Comparison of ENCODE assay signal across 10 cellular contexts in the genomic region with DNA sequence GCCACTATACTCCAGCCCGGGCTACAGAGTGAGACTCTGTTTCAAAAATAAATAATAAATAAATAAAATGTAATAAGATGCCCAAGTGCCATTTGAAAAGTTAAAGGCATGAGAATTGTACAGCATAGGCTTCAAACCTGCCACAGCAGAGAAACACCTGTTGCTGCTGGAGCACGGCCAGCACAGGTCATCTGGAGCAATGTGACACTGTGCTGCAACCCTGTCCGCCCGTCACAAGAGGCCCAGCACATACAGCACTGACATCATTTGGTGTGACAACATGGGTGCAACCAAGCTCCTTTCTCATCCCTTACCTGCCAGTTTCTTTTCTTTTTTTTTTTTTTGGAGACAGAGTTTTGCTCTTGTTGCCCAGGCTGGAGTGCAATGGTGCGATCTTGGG. TPM values are rescaled to one million over a fixed set of nuclear protein-coding genes. Genes with fewer than 3 reads are reported as not detected.
A peak's percentile ranks its signal among the peaks of the same experiment; 100 is the strongest.
DNase-seq lines count a peak whose midpoint lies in the region; ATAC-seq, FAIRE-seq and TF ChIP-seq lines count a peak whose summit lies in the region.
"Had no signal": no experiment of that assay in that cellular context is flagged by ENCODE, and none has a peak within 500 bp of the region (broad histone marks: within the 10 kb centered on the region; RNA-seq: fewer than 3 reads in every experiment).

No MANE protein-coding gene starts in this region.

- H3K4me1 Mint-ChIP-seq in T-helper 1 cell treated with Interleukin-12 subunit alpha and Interleukin-12 subunit beta and Interleukin-4 antibody, amounts not matched to agents 30 μg/mL and 1 μg/mL, for 36 hours (ENCODE audit: low read depth): peaks cover 26% of the 10 kb centered on the region

- H3K9me3 Mint-ChIP-seq in T-helper 1 cell treated with Interleukin-12 subunit alpha and Interleukin-12 subunit beta and Interleukin-4 antibody, amounts not matched to agents 30 μg/mL and 1 μg/mL, for 36 hours: no peaks in the 10 kb centered on the region
- H3K9me3 Mint-ChIP-seq: IgD-negative memory B cell had no signal

- no peak for ATAC-seq in body of pancreas
- ATAC-seq in activated CD4-positive, CD25-positive, alpha-beta regulatory T cell treated with anti-CD3 and anti-CD28 coated beads, Interleukin-2, amount 50 U/mL, for 24 hours: no peak

- TF ChIP-seq CTCF in body of pancreas (IDR thresholded peaks at IDR 0.05) (no peak), retinal pigment epithelial cell (conservative IDR thresholded peaks at IDR 0.05; ENCODE audit: low read depth, low read length) (no peak)

- WGBS in body of pancreas, 2 donors: 32 to 36% methylated on average over 5 of the region's 5 CpGs

- DNase-seq in T-helper 1 cell (no peak), NCI-H2107 (lab: John Stamatoyannopoulos, UW) (peak; percentile 74), body of pancreas (peak; percentile 59 to 82 (median 70)), retinal pigment epithelial cell (ENCODE audit: low read depth) (no peak), HTR-8/SVneo (ENCODE audit: insufficient read length, low spot score) (no peak), medulla oblongata (ENCODE audit: extremely low spot score) (no peak)
- DNase-seq: activated CD4-positive, alpha-beta T cell treated with anti-CD3 and anti-CD28 coated beads, Interleukin-2, amount 50 U/mL, for 4 hours had no signal

- H3K27me3 Mint-ChIP-seq in T-helper 1 cell treated with Interleukin-12 subunit alpha and Interleukin-12 subunit beta and Interleukin-4 antibody, amounts not matched to agents 30 μg/mL and 1 μg/mL, for 36 hours (ENCODE audit: low read depth): no peaks in the 10 kb centered on the region
- H3K27me3 Mint-ChIP-seq: IgD-negative memory B cell had no signal

- H3K27ac ChIP-seq in body of pancreas: peak overlapping the region in 3 of 4 donors; percentile 65 to 98 (median 90)

- no peaks in the 10 kb centered on the region for H3K9me3 ChIP-seq in body of pancreas

- FAIRE-seq in HTR-8/SVneo (lab: Jason Lieb, UNC): no peak

- H3K4me1 ChIP-seq in body of pancreas: peaks cover 14% of the 10 kb centered on the region

- H3K36me3 ChIP-seq in body of pancreas (replicated peaks in 1 of 2; ENCODE audit: insufficient read depth in 1 of 2, low read depth in 2 of 2): peaks cover 3 to 19% of the 10 kb centered on the region in 2 donors

- H3K4me3 Mint-ChIP-seq in T-helper 1 cell treated with Interleukin-12 subunit alpha and Interleukin-12 subunit beta and Interleukin-4 antibody, amounts not matched to agents 30 μg/mL and 1 μg/mL, for 36 hours: peak overlapping the region; percentile 96

- H3K4me3 ChIP-seq in body of pancreas (no peak overlapping the region), retinal pigment epithelial cell (ENCODE audit: low read length) (peak overlapping the region; percentile 94)

- H3K27ac Mint-ChIP-seq in T-helper 1 cell treated with Interleukin-12 subunit alpha and Interleukin-12 subunit beta and Interleukin-4 antibody, amounts not matched to agents 30 μg/mL and 1 μg/mL, for 36 hours: peak overlapping the region; percentile 91

- no peak for TF ChIP-seq POLR2A in body of pancreas (IDR thresholded peaks at IDR 0.05)

- no peaks in the 10 kb centered on the region for H3K27me3 ChIP-seq in body of pancreas

- H3K36me3 Mint-ChIP-seq in T-helper 1 cell treated with Interleukin-12 subunit alpha and Interleukin-12 subunit beta and Interleukin-4 antibody, amounts not matched to agents 30 μg/mL and 1 μg/mL, for 36 hours (ENCODE audit: low read depth): peaks cover 27% of the 10 kb centered on the region

- intact Hi-C loops in body of pancreas (cut with DNase I): no loop called here

RNA-seq across cellular contexts. Expression of a gene that starts 1.3 kb away (rescaled TPM):
- 10 to 100 TPM in 1 of 2 donors, 1 to 10 TPM in 1; 7.9 to 10.1 TPM for total RNA-seq in body of pancreas

RNA-seq across cellular contexts. Expression of a gene that starts 36.3 kb away (rescaled TPM):
- total RNA-seq in body of pancreas: 100 to 1,000 TPM in 1 of 2 donors, 10 to 100 TPM in 1; 31.6 to 120 TPM

RNA-seq across cellular contexts. Expression of a gene that starts 43.1 kb away (rescaled TPM):
- total RNA-seq in body of pancreas: 10 to 100 TPM in 1 of 2 donors, under 1 TPM in 1; 0.99 to 12.5 TPM

Comparison
In these comparisons a context has a peak if more than half of its experiments do, and no peak if none do; other contexts are left out.
1. DNase-seq: peak in NCI-H2107 (single experiment) and body of pancreas (4 of 4); none in T-helper 1 cell (0 of 5), retinal pigment epithelial cell (single experiment), HTR-8/SVneo (single experiment) and medulla oblongata (single experiment).